Comparison of ENCODE assay signal across 1 cellular context in the genomic region with DNA sequence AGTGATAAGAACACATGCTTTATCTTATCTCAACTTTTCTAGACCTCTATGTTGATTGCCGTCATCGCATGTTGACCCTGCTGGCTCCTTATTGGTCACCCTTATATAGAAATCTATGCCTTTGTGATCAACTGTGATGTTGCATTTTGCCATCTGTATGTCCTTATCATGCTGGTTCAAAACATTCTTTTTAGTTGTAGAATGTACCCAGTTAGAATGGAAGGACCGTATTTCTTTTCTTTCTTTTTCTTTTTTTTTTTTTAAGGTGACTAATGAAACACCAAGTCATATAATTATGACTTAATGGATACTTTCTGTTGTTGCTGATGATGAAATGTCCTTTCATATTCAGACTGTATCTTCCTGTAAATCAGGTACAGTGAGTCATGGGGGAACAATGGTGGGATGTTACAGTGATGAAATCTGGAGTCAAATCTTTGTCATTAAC.
TF ChIP-seq lines count a peak whose summit lies in the region.

No MANE protein-coding gene starts in this region.

TF ChIP-seq in K562, 482 proteins besides CTCF, POLR2A, EP300 and RAD21 (continued from another document and continues in another):
- TF ChIP-seq, protein P1, sequence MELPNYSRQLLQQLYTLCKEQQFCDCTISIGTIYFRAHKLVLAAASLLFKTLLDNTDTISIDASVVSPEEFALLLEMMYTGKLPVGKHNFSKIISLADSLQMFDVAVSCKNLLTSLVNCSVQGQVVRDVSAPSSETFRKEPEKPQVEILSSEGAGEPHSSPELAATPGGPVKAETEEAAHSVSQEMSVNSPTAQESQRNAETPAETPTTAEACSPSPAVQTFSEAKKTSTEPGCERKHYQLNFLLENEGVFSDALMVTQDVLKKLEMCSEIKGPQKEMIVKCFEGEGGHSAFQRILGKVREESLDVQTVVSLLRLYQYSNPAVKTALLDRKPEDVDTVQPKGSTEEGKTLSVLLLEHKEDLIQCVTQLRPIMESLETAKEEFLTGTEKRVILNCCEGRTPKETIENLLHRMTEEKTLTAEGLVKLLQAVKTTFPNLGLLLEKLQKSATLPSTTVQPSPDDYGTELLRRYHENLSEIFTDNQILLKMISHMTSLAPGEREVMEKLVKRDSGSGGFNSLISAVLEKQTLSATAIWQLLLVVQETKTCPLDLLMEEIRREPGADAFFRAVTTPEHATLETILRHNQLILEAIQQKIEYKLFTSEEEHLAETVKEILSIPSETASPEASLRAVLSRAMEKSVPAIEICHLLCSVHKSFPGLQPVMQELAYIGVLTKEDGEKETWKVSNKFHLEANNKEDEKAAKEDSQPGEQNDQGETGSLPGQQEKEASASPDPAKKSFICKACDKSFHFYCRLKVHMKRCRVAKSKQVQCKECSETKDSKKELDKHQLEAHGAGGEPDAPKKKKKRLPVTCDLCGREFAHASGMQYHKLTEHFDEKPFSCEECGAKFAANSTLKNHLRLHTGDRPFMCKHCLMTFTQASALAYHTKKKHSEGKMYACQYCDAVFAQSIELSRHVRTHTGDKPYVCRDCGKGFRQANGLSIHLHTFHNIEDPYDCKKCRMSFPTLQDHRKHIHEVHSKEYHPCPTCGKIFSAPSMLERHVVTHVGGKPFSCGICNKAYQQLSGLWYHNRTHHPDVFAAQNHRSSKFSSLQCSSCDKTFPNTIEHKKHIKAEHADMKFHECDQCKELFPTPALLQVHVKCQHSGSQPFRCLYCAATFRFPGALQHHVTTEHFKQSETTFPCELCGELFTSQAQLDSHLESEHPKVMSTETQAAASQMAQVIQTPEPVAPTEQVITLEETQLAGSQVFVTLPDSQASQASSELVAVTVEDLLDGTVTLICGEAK (IDR thresholded peaks at IDR 0.05), result no peak
- TF ChIP-seq, protein P1 (CRISPR knock-in tag; IDR thresholded peaks at IDR 0.05), result no peak
- no peak for TF ChIP-seq IRF2 (CRISPR knock-in tag; IDR thresholded peaks at IDR 0.05)
- TF ChIP-seq, protein P2, sequence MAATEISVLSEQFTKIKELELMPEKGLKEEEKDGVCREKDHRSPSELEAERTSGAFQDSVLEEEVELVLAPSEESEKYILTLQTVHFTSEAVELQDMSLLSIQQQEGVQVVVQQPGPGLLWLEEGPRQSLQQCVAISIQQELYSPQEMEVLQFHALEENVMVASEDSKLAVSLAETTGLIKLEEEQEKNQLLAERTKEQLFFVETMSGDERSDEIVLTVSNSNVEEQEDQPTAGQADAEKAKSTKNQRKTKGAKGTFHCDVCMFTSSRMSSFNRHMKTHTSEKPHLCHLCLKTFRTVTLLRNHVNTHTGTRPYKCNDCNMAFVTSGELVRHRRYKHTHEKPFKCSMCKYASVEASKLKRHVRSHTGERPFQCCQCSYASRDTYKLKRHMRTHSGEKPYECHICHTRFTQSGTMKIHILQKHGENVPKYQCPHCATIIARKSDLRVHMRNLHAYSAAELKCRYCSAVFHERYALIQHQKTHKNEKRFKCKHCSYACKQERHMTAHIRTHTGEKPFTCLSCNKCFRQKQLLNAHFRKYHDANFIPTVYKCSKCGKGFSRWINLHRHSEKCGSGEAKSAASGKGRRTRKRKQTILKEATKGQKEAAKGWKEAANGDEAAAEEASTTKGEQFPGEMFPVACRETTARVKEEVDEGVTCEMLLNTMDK (IDR thresholded peaks at IDR 0.05; ENCODE audit: borderline replicate concordance, insufficient read depth, low read depth, low read length, poor library complexity, severe bottlenecking), result no peak
- TF ChIP-seq ERF (CRISPR knock-in tag; IDR thresholded peaks at IDR 0.05), result no peak
- TF ChIP-seq BACH1 (tag; IDR thresholded peaks at IDR 0.05), result no peak
- TF ChIP-seq POLR2H (tag; IDR thresholded peaks at IDR 0.05; ENCODE audit: low read depth), result no peak
- no peak for TF ChIP-seq ZBTB8A (IDR thresholded peaks at IDR 0.05; ENCODE audit: partially characterized antibody)
- TF ChIP-seq MAFG (tag; conservative IDR thresholded peaks at IDR 0.05), result no peak
- TF ChIP-seq FOXJ2 (tag; IDR thresholded peaks at IDR 0.05), result 0 out of 2 replicates have a peak, but pooled peaks have one; percentile 49
- TF ChIP-seq HDGF (IDR thresholded peaks at IDR 0.05), result no peak
- TF ChIP-seq ZNF785 (CRISPR knock-in tag; IDR thresholded peaks at IDR 0.05), result no peak
- TF ChIP-seq ETV1 (tag; conservative IDR thresholded peaks at IDR 0.05; ENCODE audit: low read depth), result no peak
- TF ChIP-seq NFIC (IDR thresholded peaks at IDR 0.05), result no peak
- no peak for TF ChIP-seq ZNF57 (CRISPR knock-in tag; IDR thresholded peaks at IDR 0.05)
- TF ChIP-seq PTRF (tag; IDR thresholded peaks at IDR 0.05), result no peak
- TF ChIP-seq POLR3A (IDR thresholded peaks at IDR 0.05; ENCODE audit: borderline replicate concordance, extremely low read depth, insufficient read depth, insufficient read length), result no peak
- no peak for TF ChIP-seq ZNF408 (CRISPR knock-in tag; IDR thresholded peaks at IDR 0.05; ENCODE audit: low read depth)
- no peak for TF ChIP-seq GATAD2A (IDR thresholded peaks at IDR 0.05)
- no peak for TF ChIP-seq NR2C1 (IDR thresholded peaks at IDR 0.05)
- no peak for TF ChIP-seq NR2C1 (tag; IDR thresholded peaks at IDR 0.05)
- no peak for TF ChIP-seq ZNF12 (CRISPR knock-in tag; IDR thresholded peaks at IDR 0.05)
- no peak for TF ChIP-seq SUPT5H (IDR thresholded peaks at IDR 0.05)
- no peak for TF ChIP-seq CBFB (CRISPR knock-in tag; IDR thresholded peaks at IDR 0.05)
- no peak for TF ChIP-seq SREBF2 (CRISPR knock-in tag; IDR thresholded peaks at IDR 0.05)
- TF ChIP-seq, protein P3, sequence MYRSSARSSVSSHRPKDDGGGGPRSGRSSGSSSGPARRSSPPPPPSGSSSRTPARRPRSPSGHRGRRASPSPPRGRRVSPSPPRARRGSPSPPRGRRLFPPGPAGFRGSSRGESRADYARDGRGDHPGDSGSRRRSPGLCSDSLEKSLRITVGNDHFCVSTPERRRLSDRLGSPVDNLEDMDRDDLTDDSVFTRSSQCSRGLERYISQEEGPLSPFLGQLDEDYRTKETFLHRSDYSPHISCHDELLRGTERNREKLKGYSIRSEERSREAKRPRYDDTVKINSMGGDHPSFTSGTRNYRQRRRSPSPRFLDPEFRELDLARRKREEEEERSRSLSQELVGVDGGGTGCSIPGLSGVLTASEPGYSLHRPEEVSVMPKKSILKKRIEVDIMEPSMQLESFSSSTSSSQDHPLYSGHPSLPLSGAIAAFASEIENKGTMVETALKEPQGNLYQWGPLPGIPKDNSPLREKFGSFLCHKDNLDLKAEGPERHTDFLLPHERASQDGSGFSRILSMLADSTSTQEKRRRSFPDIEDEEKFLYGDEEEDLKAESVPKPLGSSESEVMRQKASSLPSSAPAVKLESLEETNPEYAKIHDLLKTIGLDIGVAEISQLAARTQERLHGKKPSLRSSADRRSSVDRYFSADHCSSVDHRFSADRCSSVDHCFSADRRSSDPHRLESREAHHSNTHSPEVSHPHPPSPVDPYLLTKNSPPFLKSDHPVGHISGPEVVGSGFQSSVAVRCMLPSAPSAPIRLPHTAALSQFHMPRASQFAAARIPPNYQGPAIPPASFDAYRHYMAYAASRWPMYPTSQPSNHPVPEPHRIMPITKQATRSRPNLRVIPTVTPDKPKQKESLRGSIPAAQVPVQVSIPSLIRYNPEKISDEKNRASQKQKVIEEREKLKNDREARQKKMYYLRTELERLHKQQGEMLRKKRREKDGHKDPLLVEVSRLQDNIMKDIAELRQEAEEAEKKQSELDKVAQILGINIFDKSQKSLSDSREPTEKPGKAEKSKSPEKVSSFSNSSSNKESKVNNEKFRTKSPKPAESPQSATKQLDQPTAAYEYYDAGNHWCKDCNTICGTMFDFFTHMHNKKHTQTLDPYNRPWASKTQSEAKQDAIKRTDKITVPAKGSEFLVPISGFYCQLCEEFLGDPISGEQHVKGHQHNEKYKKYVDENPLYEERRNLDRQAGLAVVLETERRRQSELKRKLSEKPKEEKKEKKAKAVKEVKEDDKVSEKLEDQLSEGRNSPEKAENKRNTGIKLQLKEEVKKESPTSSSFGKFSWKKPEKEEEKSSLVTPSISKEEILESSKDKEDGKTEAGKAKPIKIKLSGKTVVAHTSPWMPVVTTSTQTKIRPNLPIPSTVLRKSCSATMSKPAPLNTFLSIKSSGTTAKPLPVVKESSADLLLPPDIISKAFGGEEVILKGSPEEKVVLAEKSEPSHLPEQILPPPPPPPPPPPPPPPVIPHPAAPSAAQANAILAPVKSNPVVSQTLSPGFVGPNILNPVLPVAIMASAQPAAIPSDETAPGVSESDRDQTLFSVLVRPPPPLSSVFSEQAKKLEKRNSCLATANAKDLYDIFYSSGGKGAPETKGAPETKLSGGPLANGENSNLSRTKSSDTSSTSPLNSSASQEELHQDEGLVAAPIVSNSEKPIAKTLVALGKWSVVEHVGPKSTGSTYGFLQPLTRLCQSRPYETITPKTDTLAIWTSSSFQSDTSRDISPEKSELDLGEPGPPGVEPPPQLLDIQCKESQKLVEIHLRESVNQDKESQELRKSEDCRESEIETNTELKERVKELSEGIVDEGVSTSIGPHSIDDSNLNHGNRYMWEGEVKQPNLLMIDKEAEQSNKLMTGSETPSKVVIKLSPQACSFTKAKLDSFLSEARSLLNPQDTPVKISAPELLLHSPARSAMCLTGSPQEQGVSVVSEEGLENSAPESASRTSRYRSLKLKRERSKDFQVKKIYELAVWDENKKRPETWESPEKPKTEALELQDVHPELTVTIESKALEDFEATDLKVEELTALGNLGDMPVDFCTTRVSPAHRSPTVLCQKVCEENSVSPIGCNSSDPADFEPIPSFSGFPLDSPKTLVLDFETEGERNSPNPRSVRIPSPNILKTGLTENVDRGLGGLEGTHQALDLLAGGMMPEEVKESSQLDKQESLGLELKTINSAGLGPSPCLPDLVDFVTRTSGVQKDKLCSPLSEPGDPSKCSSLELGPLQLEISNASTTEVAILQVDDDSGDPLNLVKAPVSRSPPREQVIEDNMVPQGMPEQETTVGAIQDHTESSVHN (IDR thresholded peaks at IDR 0.05; ENCODE audit: borderline replicate concordance in 1 of 2, low read depth in 1 of 2), result peak in 1 of 2 experiments; percentile 85; a peak in 2 of 4 replicates
- no peak for TF ChIP-seq CEBPG (CRISPR knock-in tag; IDR thresholded peaks at IDR 0.05)
- peak; percentile 58 to 91 for TF ChIP-seq CEBPG (tag; conservative IDR thresholded peaks at IDR 0.05 in 1 of 2, IDR thresholded peaks at IDR 0.05 in 1 of 2)
- no peak for TF ChIP-seq ZNF174 (CRISPR knock-in tag; IDR thresholded peaks at IDR 0.05)
- peak; percentile 6; the same call in 1 of the 2 replicates for TF ChIP-seq TAL1 (IDR thresholded peaks at IDR 0.05)
- no peak for TF ChIP-seq ZNF175 (CRISPR knock-in tag; IDR thresholded peaks at IDR 0.05; ENCODE audit: low read depth)
- TF ChIP-seq, protein P4, sequence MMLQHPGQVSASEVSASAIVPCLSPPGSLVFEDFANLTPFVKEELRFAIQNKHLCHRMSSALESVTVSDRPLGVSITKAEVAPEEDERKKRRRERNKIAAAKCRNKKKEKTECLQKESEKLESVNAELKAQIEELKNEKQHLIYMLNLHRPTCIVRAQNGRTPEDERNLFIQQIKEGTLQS (IDR thresholded peaks at IDR 0.05), result peak; percentile 95
- TF ChIP-seq, protein P4 (CRISPR knock-in tag; conservative IDR thresholded peaks at IDR 0.05), result no peak
- no peak for TF ChIP-seq MYC (IDR thresholded peaks at IDR 0.05; ENCODE audit: low read depth, low read length)
- TF ChIP-seq MYC (CRISPR knock-in tag; IDR thresholded peaks at IDR 0.05; ENCODE audit: borderline replicate concordance, low read depth), result no peak
- no peak for TF ChIP-seq RHOXF2B (CRISPR knock-in tag; conservative IDR thresholded peaks at IDR 0.05)
- no peak for TF ChIP-seq U2AF1 (optimal IDR thresholded peaks at IDR 0.05; ENCODE audit: low read depth, low read length)
- no peak for TF ChIP-seq MAFF (IDR thresholded peaks at IDR 0.05; ENCODE audit: low read length)
- peak; percentile 50 for TF ChIP-seq CBFA2T3 (IDR thresholded peaks at IDR 0.05)
- peak; percentile 56 for TF ChIP-seq SMARCA4 (IDR thresholded peaks at IDR 0.05)
- TF ChIP-seq ADNP (tag; IDR thresholded peaks at IDR 0.05), result no peak
- TF ChIP-seq, protein P5, sequence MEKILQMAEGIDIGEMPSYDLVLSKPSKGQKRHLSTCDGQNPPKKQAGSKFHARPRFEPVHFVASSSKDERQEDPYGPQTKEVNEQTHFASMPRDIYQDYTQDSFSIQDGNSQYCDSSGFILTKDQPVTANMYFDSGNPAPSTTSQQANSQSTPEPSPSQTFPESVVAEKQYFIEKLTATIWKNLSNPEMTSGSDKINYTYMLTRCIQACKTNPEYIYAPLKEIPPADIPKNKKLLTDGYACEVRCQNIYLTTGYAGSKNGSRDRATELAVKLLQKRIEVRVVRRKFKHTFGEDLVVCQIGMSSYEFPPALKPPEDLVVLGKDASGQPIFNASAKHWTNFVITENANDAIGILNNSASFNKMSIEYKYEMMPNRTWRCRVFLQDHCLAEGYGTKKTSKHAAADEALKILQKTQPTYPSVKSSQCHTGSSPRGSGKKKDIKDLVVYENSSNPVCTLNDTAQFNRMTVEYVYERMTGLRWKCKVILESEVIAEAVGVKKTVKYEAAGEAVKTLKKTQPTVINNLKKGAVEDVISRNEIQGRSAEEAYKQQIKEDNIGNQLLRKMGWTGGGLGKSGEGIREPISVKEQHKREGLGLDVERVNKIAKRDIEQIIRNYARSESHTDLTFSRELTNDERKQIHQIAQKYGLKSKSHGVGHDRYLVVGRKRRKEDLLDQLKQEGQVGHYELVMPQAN (IDR thresholded peaks at IDR 0.05; ENCODE audit: borderline replicate concordance), result no peak
- peak; percentile 72 for TF ChIP-seq DPF2 (IDR thresholded peaks at IDR 0.05)
- no peak for TF ChIP-seq HSF4 (CRISPR knock-in tag; IDR thresholded peaks at IDR 0.05; ENCODE audit: borderline replicate concordance)
- no peak for TF ChIP-seq POLR2AphosphoS5 (IDR thresholded peaks at IDR 0.05; ENCODE audit: control insufficient read depth, insufficient read depth, low read depth, low read length)
